ENCODE assay signal across 10 cellular contexts in the genomic region with DNA sequence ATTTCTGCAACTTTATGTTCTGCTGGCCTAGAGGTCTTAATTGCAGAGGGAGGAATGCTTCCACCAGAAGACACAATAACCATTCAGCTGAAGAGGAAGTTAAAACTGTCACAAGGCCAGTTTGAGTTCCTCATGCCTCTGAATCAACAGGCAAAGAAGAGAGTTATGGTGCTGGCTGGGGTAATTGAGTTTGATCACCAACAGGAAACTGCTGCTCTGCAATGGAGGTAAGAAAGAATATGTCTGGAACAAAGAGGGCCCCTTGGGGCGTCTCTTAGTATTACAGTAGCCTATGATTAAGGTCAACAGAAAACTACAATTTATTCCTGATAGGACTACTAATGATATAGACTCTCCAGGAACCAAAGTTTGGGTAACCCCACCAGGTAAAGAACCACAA.
DNase-seq lines count a peak whose midpoint lies in the region; ATAC-seq and TF ChIP-seq lines count a peak whose summit lies in the region.
"Had no signal": no experiment of that assay in that cellular context is flagged by ENCODE, and none has a peak within 500 bp of the region (broad histone marks: within the 10 kb centered on the region; RNA-seq: fewer than 3 reads in every experiment).

No MANE protein-coding gene starts in this region.

- TF ChIP-seq POLR2A in esophagus muscularis mucosa (IDR thresholded peaks at IDR 0.05; ENCODE audit: low read depth) = no peak

- H3K27me3 Mint-ChIP-seq in CD8-positive, alpha-beta memory T cell = peaks cover 0 to 1% of the 10 kb centered on the region in 2 donors
- H3K27me3 Mint-ChIP-seq in HFFc6 (ENCODE audit: insufficient read depth) = no peaks in the 10 kb centered on the region
- H3K27me3 Mint-ChIP-seq: CD4-positive, CD25-positive, alpha-beta regulatory T cell had no signal

- H3K4me1 ChIP-seq in CD8-positive, alpha-beta memory T cell (ENCODE audit: insufficient read depth, low read length) = no peaks in the 10 kb centered on the region
- H3K4me1 ChIP-seq in esophagus muscularis mucosa = no peaks in the 10 kb centered on the region

- no peaks in the 10 kb centered on the region for H3K27me3 ChIP-seq in CD8-positive, alpha-beta memory T cell (ENCODE audit: insufficient read depth, low read length, poor library complexity, severe bottlenecking)
- H3K27me3 ChIP-seq in esophagus muscularis mucosa = no peaks in the 10 kb centered on the region

- DNase-seq in ACHN (peak; percentile 8), NOMO-1 treated with DMSO at 0.1 percent for 48 hours (lab: John Stamatoyannopoulos, UW; ENCODE audit: unreplicated experiment) (peak; percentile 95), epithelial cell of proximal tubule (ENCODE audit: low read depth) (no peak), germinal center (ENCODE audit: low spot score) (no peak), HFFc6 (no peak), esophagus muscularis mucosa (ENCODE audit: extremely low spot score) (no peak)
- no peak for DNase-seq in CD8-positive, alpha-beta memory T cell
- DNase-seq: CD4-positive, CD25-positive, alpha-beta regulatory T cell; NK-92 treated with Interleukin-12 subunit alpha and Interleukin-12 subunit beta, amount 100 ng/mL, for 24 hours had no signal

- H3K36me3 Mint-ChIP-seq in CD8-positive, alpha-beta memory T cell = no peaks in the 10 kb centered on the region
- H3K36me3 Mint-ChIP-seq in HFFc6 (ENCODE audit: low read depth) = no peaks in the 10 kb centered on the region
- H3K36me3 Mint-ChIP-seq: CD4-positive, CD25-positive, alpha-beta regulatory T cell had no signal

- H3K4me3 Mint-ChIP-seq in CD8-positive, alpha-beta memory T cell = no peak overlapping the region
- H3K4me3 Mint-ChIP-seq in HFFc6 = no peak overlapping the region
- H3K4me3 Mint-ChIP-seq: CD4-positive, CD25-positive, alpha-beta regulatory T cell had no signal

- H3K4me3 ChIP-seq in epithelial cell of proximal tubule (ENCODE audit: low read depth, low read length) (no peak overlapping the region), esophagus muscularis mucosa (no peak overlapping the region)
- no peak overlapping the region for H3K4me3 ChIP-seq in CD8-positive, alpha-beta memory T cell (ENCODE audit: low read length)

- ATAC-seq in GM19351 (IDR thresholded peaks at IDR 0.05; ENCODE audit: unreplicated experiment) = peak; percentile 65

- intact Hi-C loops in esophagus muscularis mucosa (cut with DNase I) = no loop called here

- H3K4me1 Mint-ChIP-seq in CD8-positive, alpha-beta memory T cell = no peaks in the 10 kb centered on the region
- no peaks in the 10 kb centered on the region for H3K4me1 Mint-ChIP-seq in HFFc6 (ENCODE audit: low read depth)
- H3K4me1 Mint-ChIP-seq: CD4-positive, CD25-positive, alpha-beta regulatory T cell had no signal

- WGBS in esophagus muscularis mucosa = 33% methylated on average over 1 of the region's 1 CpG

- H3K9me3 ChIP-seq in CD8-positive, alpha-beta memory T cell (ENCODE audit: low read length) = no peaks in the 10 kb centered on the region
- no peaks in the 10 kb centered on the region for H3K9me3 ChIP-seq in esophagus muscularis mucosa

- no peak overlapping the region for H3K27ac ChIP-seq in CD8-positive, alpha-beta memory T cell (ENCODE audit: low read depth, low read length)
- no peak overlapping the region for H3K27ac ChIP-seq in esophagus muscularis mucosa (replicated peaks in 1 of 4)

- peaks cover 0 to 11% (median 2%) of the 10 kb centered on the region in 5 donors for H3K9me3 Mint-ChIP-seq in CD8-positive, alpha-beta memory T cell
- peaks cover 13% of the 10 kb centered on the region for H3K9me3 Mint-ChIP-seq in HFFc6

- in situ Hi-C loops in ACHN (cut with HindIII; ENCODE audit: low pct_ligation_motif_present, low pct_unique_long_range_greater_than_20kb, low sequenced_read_pairs) = no loop called here

- no peaks in the 10 kb centered on the region for H3K36me3 ChIP-seq in CD8-positive, alpha-beta memory T cell (ENCODE audit: insufficient read depth, low read length)
- no peaks in the 10 kb centered on the region for H3K36me3 ChIP-seq in esophagus muscularis mucosa

- no peak overlapping the region for H3K27ac Mint-ChIP-seq in CD8-positive, alpha-beta memory T cell
- H3K27ac Mint-ChIP-seq in HFFc6 = no peak overlapping the region
- H3K27ac Mint-ChIP-seq: CD4-positive, CD25-positive, alpha-beta regulatory T cell had no signal

- POLR2A ChIA-PET in CD8-positive, alpha-beta memory T cell (lab: Charles Lee) = no interaction called here

- CTCF ChIA-PET in CD8-positive, alpha-beta memory T cell (lab: Charles Lee) = no interaction called here

- TF ChIP-seq EP300 in esophagus muscularis mucosa (IDR thresholded peaks at IDR 0.05) = no peak

- TF ChIP-seq CTCF in epithelial cell of proximal tubule (conservative IDR thresholded peaks at IDR 0.05; ENCODE audit: low read depth, low read length) (peak; percentile 14), HFFc6 (IDR thresholded peaks at IDR 0.05) (no peak), esophagus muscularis mucosa (IDR thresholded peaks at IDR 0.05) (no peak)

Comparison
In these comparisons a context has a peak if more than half of its experiments do, and no peak if none do; other contexts are left out.
1. DNase-seq: peak in ACHN (single experiment) and NOMO-1 treated with DMSO at 0.1 percent for 48 hours (single experiment); none in epithelial cell of proximal tubule (single experiment), germinal center (single experiment), CD8-positive, alpha-beta memory T cell (0 of 5), HFFc6 (single experiment) and esophagus muscularis mucosa (single experiment).